Comparison of ENCODE assay signal across 1 cellular context in the genomic region with DNA sequence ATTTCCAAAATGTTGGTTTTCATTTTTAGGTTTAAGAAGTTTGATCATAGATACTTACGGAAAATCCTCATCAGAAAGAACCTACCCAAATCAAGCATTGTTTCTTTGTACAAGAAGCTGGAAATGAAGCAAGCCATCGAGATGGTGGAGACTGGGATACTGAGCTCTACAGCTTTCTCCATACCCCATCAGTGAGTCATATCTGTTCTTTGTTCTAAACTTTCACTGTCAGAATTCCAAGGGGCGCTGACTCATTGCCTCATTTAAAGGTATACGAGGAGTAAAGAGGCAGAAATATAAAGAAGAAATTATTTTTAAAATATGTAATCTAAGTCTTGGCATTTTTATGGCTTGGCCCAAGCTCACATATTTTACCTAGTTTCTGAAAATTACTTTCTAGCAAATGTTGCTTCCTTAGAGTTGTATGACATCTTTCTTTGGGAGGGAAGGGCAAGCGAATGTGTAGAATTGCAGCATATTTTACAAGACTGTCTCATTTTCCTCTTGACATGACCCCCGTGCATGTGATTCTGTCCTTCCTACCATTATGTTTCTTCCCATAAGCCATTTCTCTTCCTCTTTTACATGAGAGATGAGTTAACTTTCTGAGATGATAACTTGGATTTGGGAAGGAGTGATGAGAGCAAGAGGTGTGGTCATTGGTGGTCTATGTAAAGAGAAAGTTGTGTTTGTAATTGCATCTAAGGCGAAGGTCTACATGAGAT.
TF ChIP-seq lines count a peak whose summit lies in the region.

No MANE protein-coding gene starts in this region.

TF ChIP-seq in HCT116, 20 proteins besides CTCF, POLR2A, EP300 and RAD21 (continued from another document):
- TF ChIP-seq, protein P1, sequence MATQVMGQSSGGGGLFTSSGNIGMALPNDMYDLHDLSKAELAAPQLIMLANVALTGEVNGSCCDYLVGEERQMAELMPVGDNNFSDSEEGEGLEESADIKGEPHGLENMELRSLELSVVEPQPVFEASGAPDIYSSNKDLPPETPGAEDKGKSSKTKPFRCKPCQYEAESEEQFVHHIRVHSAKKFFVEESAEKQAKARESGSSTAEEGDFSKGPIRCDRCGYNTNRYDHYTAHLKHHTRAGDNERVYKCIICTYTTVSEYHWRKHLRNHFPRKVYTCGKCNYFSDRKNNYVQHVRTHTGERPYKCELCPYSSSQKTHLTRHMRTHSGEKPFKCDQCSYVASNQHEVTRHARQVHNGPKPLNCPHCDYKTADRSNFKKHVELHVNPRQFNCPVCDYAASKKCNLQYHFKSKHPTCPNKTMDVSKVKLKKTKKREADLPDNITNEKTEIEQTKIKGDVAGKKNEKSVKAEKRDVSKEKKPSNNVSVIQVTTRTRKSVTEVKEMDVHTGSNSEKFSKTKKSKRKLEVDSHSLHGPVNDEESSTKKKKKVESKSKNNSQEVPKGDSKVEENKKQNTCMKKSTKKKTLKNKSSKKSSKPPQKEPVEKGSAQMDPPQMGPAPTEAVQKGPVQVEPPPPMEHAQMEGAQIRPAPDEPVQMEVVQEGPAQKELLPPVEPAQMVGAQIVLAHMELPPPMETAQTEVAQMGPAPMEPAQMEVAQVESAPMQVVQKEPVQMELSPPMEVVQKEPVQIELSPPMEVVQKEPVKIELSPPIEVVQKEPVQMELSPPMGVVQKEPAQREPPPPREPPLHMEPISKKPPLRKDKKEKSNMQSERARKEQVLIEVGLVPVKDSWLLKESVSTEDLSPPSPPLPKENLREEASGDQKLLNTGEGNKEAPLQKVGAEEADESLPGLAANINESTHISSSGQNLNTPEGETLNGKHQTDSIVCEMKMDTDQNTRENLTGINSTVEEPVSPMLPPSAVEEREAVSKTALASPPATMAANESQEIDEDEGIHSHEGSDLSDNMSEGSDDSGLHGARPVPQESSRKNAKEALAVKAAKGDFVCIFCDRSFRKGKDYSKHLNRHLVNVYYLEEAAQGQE (IDR thresholded peaks at IDR 0.05; ENCODE audit: low read depth), result no peak
- TF ChIP-seq JUND (IDR thresholded peaks at IDR 0.05) (peak; percentile 82), ZFX (IDR thresholded peaks at IDR 0.05) (no peak), EGR1 (IDR thresholded peaks at IDR 0.05; ENCODE audit: low read depth) (no peak), YY1 (IDR thresholded peaks at IDR 0.05; ENCODE audit: extremely low read depth, insufficient replicate concordance, low read depth, low read length) (no peak), CEBPB (IDR thresholded peaks at IDR 0.05; ENCODE audit: low read depth) (peak; percentile 51; the same call in 1 of the 2 replicates), TCF7L2 (IDR thresholded peaks at IDR 0.05; ENCODE audit: borderline replicate concordance, extremely low read depth, insufficient read depth, insufficient read length) (no peak), SP1 (IDR thresholded peaks at IDR 0.05; ENCODE audit: low read depth) (peak; percentile 46; the same call in 1 of the 2 replicates), ZNF274 (IDR thresholded peaks at IDR 0.05; ENCODE audit: low read depth, low read length) (no peak), FOSL1 (IDR thresholded peaks at IDR 0.05; ENCODE audit: low read depth) (peak; percentile 88), CBX3 (IDR thresholded peaks at IDR 0.05; ENCODE audit: low read depth) (peak; percentile 49; the same call in 1 of the 2 replicates), SIN3A (IDR thresholded peaks at IDR 0.05; ENCODE audit: low read depth) (no peak)
- TF ChIP-seq, protein P2, sequence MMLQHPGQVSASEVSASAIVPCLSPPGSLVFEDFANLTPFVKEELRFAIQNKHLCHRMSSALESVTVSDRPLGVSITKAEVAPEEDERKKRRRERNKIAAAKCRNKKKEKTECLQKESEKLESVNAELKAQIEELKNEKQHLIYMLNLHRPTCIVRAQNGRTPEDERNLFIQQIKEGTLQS (IDR thresholded peaks at IDR 0.05), result no peak
